In genomic region chr7:74482629-74483401, GRCh38 we compare ENCODE assay signal across 10 cellular contexts. TPM values are rescaled to one million over a fixed set of nuclear protein-coding genes. Genes with fewer than 3 reads are reported as not detected.
A peak's percentile ranks its signal among the peaks of the same experiment; 100 is the strongest.
DNase-seq lines count a peak whose midpoint lies in the region; ATAC-seq and TF ChIP-seq lines count a peak whose summit lies in the region.
"Had no signal": no experiment of that assay in that cellular context is flagged by ENCODE, and none has a peak within 500 bp of the region (broad histone marks: within the 10 kb centered on the region; RNA-seq: fewer than 3 reads in every experiment).

No MANE protein-coding gene starts in this region.

- no peak overlapping the region for H4K12ac ChIP-seq in trophoblast cell (ENCODE audit: low read depth, low read length)

- no peak overlapping the region for H2AK5ac ChIP-seq in trophoblast cell (ENCODE audit: low read length)

- H3K23ac ChIP-seq in trophoblast cell (ENCODE audit: low read length), result no peak overlapping the region

- whole genome bisulfite sequencing in trophoblast cell (ENCODE audit: extremely low coverage, insufficient coverage, insufficient read length), result no CpG with 5 or more reads among the region's 16 CpGs

- H3K9me3 Mint-ChIP-seq in CD14-positive monocyte, result peaks cover 0 to 5% (median 0%) of the 10 kb centered on the region in 7 donors
- no peaks in the 10 kb centered on the region for H3K9me3 Mint-ChIP-seq in activated naive CD8-positive, alpha-beta T cell treated with anti-CD3 and anti-CD28 coated beads, Interleukin-2, amount 50 U/mL, for 24 hours
- no peaks in the 10 kb centered on the region for H3K9me3 Mint-ChIP-seq in CD8-positive, alpha-beta T cell
- H3K9me3 Mint-ChIP-seq: activated naive CD4-positive, alpha-beta T cell treated with anti-CD3 and anti-CD28 coated beads, Interleukin-2, amount 50 U/mL, for 72 hours; neural crest cell had no signal

- no peak overlapping the region for H3K4me3 ChIP-seq in epithelial cell of proximal tubule (ENCODE audit: low read depth, low read length)
- no peak overlapping the region for H3K4me3 ChIP-seq in trophoblast cell (ENCODE audit: low read depth, low read length)
- H3K4me3 ChIP-seq in CD8-positive, alpha-beta T cell (ENCODE audit: low read depth, low read length), result no peak overlapping the region

- H2BK120ac ChIP-seq in trophoblast cell (ENCODE audit: insufficient read depth, low read length, poor library complexity), result no peak overlapping the region

- H3K27ac Mint-ChIP-seq in CD14-positive monocyte, result peak overlapping the region in 3 of 7 donors; percentile 10 to 53 (median 48)
- H3K27ac Mint-ChIP-seq in activated naive CD8-positive, alpha-beta T cell treated with anti-CD3 and anti-CD28 coated beads, Interleukin-2, amount 50 U/mL, for 24 hours, result no peak overlapping the region
- no peak overlapping the region for H3K27ac Mint-ChIP-seq in CD8-positive, alpha-beta T cell
- H3K27ac Mint-ChIP-seq: activated naive CD4-positive, alpha-beta T cell treated with anti-CD3 and anti-CD28 coated beads, Interleukin-2, amount 50 U/mL, for 72 hours had no signal

- peak; percentile 68 for DNase-seq in CD14-positive monocyte (ENCODE audit: low spot score)
- peak; percentile 74 for DNase-seq in NOMO-1 treated with DMSO at 0.1 percent for 48 hours (lab: John Stamatoyannopoulos, UW; ENCODE audit: unreplicated experiment)
- DNase-seq in epithelial cell of proximal tubule (ENCODE audit: low read depth), result peak; percentile 98
- DNase-seq in trophoblast cell, result peak; percentile 89 to 98
- no peak for DNase-seq in GM10266 (ENCODE audit: extremely low spot score)
- no peak for DNase-seq in activated naive CD8-positive, alpha-beta T cell treated with anti-CD3 and anti-CD28 coated beads, Interleukin-2, amount 50 U/mL, for 24 hours
- no peak for DNase-seq in CD8-positive, alpha-beta T cell
- DNase-seq in activated CD8-positive, alpha-beta memory T cell treated with anti-CD3 and anti-CD28 coated beads for 24 hours, result no peak

- peak overlapping the region; percentile 6 for H2BK5ac ChIP-seq in trophoblast cell (ENCODE audit: low read depth, low read length, poor library complexity)

- H3K9ac ChIP-seq in trophoblast cell (ENCODE audit: low read length), result no peak overlapping the region

- no peaks in the 10 kb centered on the region for H3K27me3 ChIP-seq in trophoblast cell (ENCODE audit: insufficient read depth, low read length)
- no peaks in the 10 kb centered on the region for H3K27me3 ChIP-seq in CD8-positive, alpha-beta T cell (ENCODE audit: insufficient read depth, low read length)

- H3K36me3 ChIP-seq in trophoblast cell (ENCODE audit: control insufficient read depth in 1 of 2, insufficient read depth in 2 of 2, low read length in 2 of 2), result no peaks in the 10 kb centered on the region
- H3K36me3 ChIP-seq in CD8-positive, alpha-beta T cell (ENCODE audit: insufficient read depth, low read length), result no peaks in the 10 kb centered on the region

- H3K18ac ChIP-seq in trophoblast cell (ENCODE audit: low read length), result no peak overlapping the region

- TF ChIP-seq CTCF in CD14-positive monocyte (IDR thresholded peaks at IDR 0.05) (no peak), epithelial cell of proximal tubule (conservative IDR thresholded peaks at IDR 0.05; ENCODE audit: low read depth, low read length) (no peak), GM10266 (IDR thresholded peaks at IDR 0.05; ENCODE audit: control insufficient read depth, insufficient read depth, low read depth, missing control alignments) (no peak)
- no peak for TF ChIP-seq CTCF in CD8-positive, alpha-beta T cell (IDR thresholded peaks at IDR 0.05)

- no peak overlapping the region for H3K4me2 ChIP-seq in trophoblast cell (ENCODE audit: low read length)

- no peaks in the 10 kb centered on the region for H3K9me3 ChIP-seq in trophoblast cell (ENCODE audit: insufficient read depth, low read depth, low read length)
- H3K9me3 ChIP-seq in CD8-positive, alpha-beta T cell (ENCODE audit: low read length), result no peaks in the 10 kb centered on the region

- no peak overlapping the region for H3K4ac ChIP-seq in trophoblast cell (ENCODE audit: low read depth, low read length)

- peak overlapping the region in 1 of 2 donors; percentile 49 for H3K4me3 Mint-ChIP-seq in CD14-positive monocyte
- no peak overlapping the region for H3K4me3 Mint-ChIP-seq in activated naive CD8-positive, alpha-beta T cell treated with anti-CD3 and anti-CD28 coated beads, Interleukin-2, amount 50 U/mL, for 24 hours
- no peak overlapping the region for H3K4me3 Mint-ChIP-seq in CD8-positive, alpha-beta T cell
- H3K4me3 Mint-ChIP-seq: neural crest cell had no signal

- CTCF ChIA-PET in CD8-positive, alpha-beta T cell (lab: Charles Lee), result interaction anchor here (1.0 kb wide), 1 partner anchor 11 kb away, joined by 3 read pairs; no protein-coding TSS in a partner anchor

- H3K36me3 Mint-ChIP-seq in CD14-positive monocyte, result peaks cover 2 to 3% of the 10 kb centered on the region in 2 donors
- H3K36me3 Mint-ChIP-seq in activated naive CD8-positive, alpha-beta T cell treated with anti-CD3 and anti-CD28 coated beads, Interleukin-2, amount 50 U/mL, for 24 hours (ENCODE audit: low read depth), result no peaks in the 10 kb centered on the region
- H3K36me3 Mint-ChIP-seq in CD8-positive, alpha-beta T cell, result no peaks in the 10 kb centered on the region
- H3K36me3 Mint-ChIP-seq: activated naive CD4-positive, alpha-beta T cell treated with anti-CD3 and anti-CD28 coated beads, Interleukin-2, amount 50 U/mL, for 72 hours had no signal

- peaks cover 14 to 25% of the 10 kb centered on the region in 2 experiments for H3K4me1 ChIP-seq in trophoblast cell (ENCODE audit: control insufficient read depth in 1 of 2, insufficient read depth in 2 of 2, low read length in 2 of 2)
- no peaks in the 10 kb centered on the region for H3K4me1 ChIP-seq in CD8-positive, alpha-beta T cell (ENCODE audit: insufficient read depth, low read length)

- H4K91ac ChIP-seq in trophoblast cell (ENCODE audit: low read depth, low read length), result no peak overlapping the region

- peaks cover 40% of the 10 kb centered on the region for H3K4me1 Mint-ChIP-seq in CD14-positive monocyte
- peaks cover 3% of the 10 kb centered on the region for H3K4me1 Mint-ChIP-seq in activated naive CD8-positive, alpha-beta T cell treated with anti-CD3 and anti-CD28 coated beads, Interleukin-2, amount 50 U/mL, for 24 hours
- H3K4me1 Mint-ChIP-seq in CD8-positive, alpha-beta T cell (ENCODE audit: low read depth), result no peaks in the 10 kb centered on the region

- no peak overlapping the region for H3K14ac ChIP-seq in trophoblast cell (ENCODE audit: low read length)

- no peak overlapping the region for H4K8ac ChIP-seq in trophoblast cell (ENCODE audit: low read depth, low read length)

- POLR2A ChIA-PET in CD8-positive, alpha-beta T cell (lab: Charles Lee), result no interaction called here

- H3K79me2 ChIP-seq in trophoblast cell (ENCODE audit: control insufficient read depth, insufficient read depth, low read length, poor library complexity), result peaks cover 3% of the 10 kb centered on the region

- no peak for ATAC-seq in activated naive CD8-positive, alpha-beta T cell treated with anti-CD3 and anti-CD28 coated beads, Interleukin-2, amount 50 U/mL, for 24 hours
- ATAC-seq in CD8-positive, alpha-beta T cell, result no peak
- ATAC-seq: activated naive CD4-positive, alpha-beta T cell treated with anti-CD3 and anti-CD28 coated beads, Interleukin-2, amount 50 U/mL, for 72 hours had no signal

- peaks cover 9% of the 10 kb centered on the region for H3K79me1 ChIP-seq in trophoblast cell (ENCODE audit: low read length)

- intact Hi-C loops in CD14-positive monocyte (cut with micrococcal nuclease), result no loop called here
- intact Hi-C loops in CD8-positive, alpha-beta T cell (cut with DNase I, micrococcal nuclease), result loop anchor here in 1 of 2 experiments (10.0 kb wide), 1 partner anchor 48 kb away; no protein-coding TSS in a partner anchor

- no peak overlapping the region for H2BK12ac ChIP-seq in trophoblast cell (ENCODE audit: low read length)

- H3K27me3 Mint-ChIP-seq in CD14-positive monocyte (ENCODE audit: low read depth in 3 of 3), result peaks cover 31 to 45% (median 32%) of the 10 kb centered on the region in 3 donors
- H3K27me3 Mint-ChIP-seq in activated naive CD8-positive, alpha-beta T cell treated with anti-CD3 and anti-CD28 coated beads, Interleukin-2, amount 50 U/mL, for 24 hours, result peaks cover 21% of the 10 kb centered on the region
- peaks cover 9% of the 10 kb centered on the region for H3K27me3 Mint-ChIP-seq in CD8-positive, alpha-beta T cell (ENCODE audit: low read depth)

- H3K27ac ChIP-seq in trophoblast cell (ENCODE audit: low read depth, low read length), result no peak overlapping the region
- H3K27ac ChIP-seq in CD8-positive, alpha-beta T cell (ENCODE audit: low read depth, low read length), result no peak overlapping the region

- H2AFZ ChIP-seq in trophoblast cell (ENCODE audit: insufficient read depth, low read length, poor library complexity), result no peak overlapping the region

RNA-seq across cellular contexts. Expression of gene GTF2IRD1, which starts 29.1 kb away (rescaled TPM):
- not detected for polyA plus RNA-seq in CD14-positive monocyte
- total RNA-seq in epithelial cell of proximal tubule, result 23.8 and 28.0 TPM in 2 replicates
- 20.3 and 24.6 TPM in 2 replicates for polyA plus RNA-seq in trophoblast cell (2013)
- under 1 TPM in 1 of 2 experiments, not detected in 1; 0.11 TPM for total RNA-seq in CD8-positive, alpha-beta T cell

Comparison
In these comparisons a context has a peak if more than half of its experiments do, and no peak if none do; other contexts are left out.
1. DNase-seq: peak in CD14-positive monocyte (single experiment), NOMO-1 treated with DMSO at 0.1 percent for 48 hours (single experiment), epithelial cell of proximal tubule (single experiment) and trophoblast cell (2 of 2); none in GM10266 (single experiment), activated naive CD8-positive, alpha-beta T cell treated with anti-CD3 and anti-CD28 coated beads, Interleukin-2, amount 50 U/mL, for 24 hours (single experiment), CD8-positive, alpha-beta T cell (0 of 7) and activated CD8-positive, alpha-beta memory T cell treated with anti-CD3 and anti-CD28 coated beads for 24 hours (single experiment).
2. RNA of gene GTF2IRD1, which starts 29.1 kb away (total RNA-seq): 23.8 to 28.0 TPM in epithelial cell of proximal tubule; 0.11 TPM in CD8-positive, alpha-beta T cell; every median in the first group is over 10 times any median in the second.